Comparison of ENCODE assay signal across 18 cellular contexts in the genomic region with DNA sequence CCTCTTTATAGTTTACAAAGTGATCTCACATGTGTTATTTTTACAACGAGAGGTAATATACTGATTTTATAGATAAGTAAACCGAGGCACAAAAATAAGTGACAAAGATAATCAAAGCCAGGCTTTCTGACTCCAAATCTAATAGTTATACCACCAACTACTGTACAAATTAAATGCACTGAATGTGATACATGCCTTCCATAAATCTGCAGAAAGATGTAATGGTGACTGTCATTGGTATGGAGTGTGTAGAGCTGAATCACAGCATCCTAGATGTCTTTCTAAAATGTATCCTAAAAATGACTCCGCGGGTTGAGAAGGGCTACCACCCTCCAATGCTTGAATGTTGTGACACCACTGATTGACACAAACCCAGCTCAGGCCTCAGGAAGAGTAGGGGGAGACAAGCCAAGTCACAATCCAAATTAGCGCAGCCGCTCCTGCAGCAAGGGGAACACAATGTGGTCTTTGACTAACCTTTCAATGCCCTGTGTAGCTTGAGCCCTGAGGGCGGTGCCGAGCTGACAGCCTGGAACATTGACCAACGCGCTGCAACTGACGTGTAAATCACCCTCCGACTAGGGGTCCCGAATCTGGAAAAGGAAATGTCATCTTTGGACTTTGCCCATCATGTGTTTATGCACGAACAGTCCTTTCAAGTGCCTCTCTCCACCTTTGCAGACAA.
"Had no signal": no experiment of that assay in that cellular context is flagged by ENCODE, and none has a peak within 500 bp of the region (broad histone marks: within the 10 kb centered on the region; RNA-seq: fewer than 3 reads in every experiment).

No MANE protein-coding gene starts in this region.

- H3K4me2 ChIP-seq: smooth muscle cell had no signal

- H2AFZ ChIP-seq: parathyroid adenoma had no signal

- DNase-seq: activated CD4-positive, alpha-beta T cell treated with anti-CD3 and anti-CD28 coated beads for 4 hours; activated CD8-positive, alpha-beta memory T cell treated with anti-CD3 and anti-CD28 coated beads, Interleukin-2, amount 50 U/mL, for 4 hours; activated CD8-positive, alpha-beta T cell treated with anti-CD3 and anti-CD28 coated beads for 36 hours; activated gamma-delta T cell treated with Interleukin-2 at 50 U/mL for 16 hours; activated naive CD8-positive, alpha-beta T cell treated with anti-CD3 and anti-CD28 coated beads, Interleukin-2, amount 10 ng/mL, durations not matched to agents 7 days and 5 days; activated T-cell treated with anti-CD3 and anti-CD28 coated beads, Interleukin-2, amount 50 U/mL, for 72 hours; aorta; esophagus squamous epithelium; foreskin keratinocyte; left ventricle myocardium inferior; stimulated activated naive CD4-positive, alpha-beta T cell; T-cell; upper lobe of left lung had no signal

- H3K36me3 ChIP-seq: esophagus squamous epithelium, left ventricle myocardium inferior, right atrium auricular region, suprapubic skin, upper lobe of left lung had no signal

- H3K4me3 ChIP-seq: esophagus squamous epithelium, left ventricle myocardium inferior, right atrium auricular region, smooth muscle cell, suprapubic skin, upper lobe of left lung had no signal

- ATAC-seq: activated CD8-positive, alpha-beta T cell treated with anti-CD3 and anti-CD28 coated beads for 36 hours; activated T-cell treated with anti-CD3 and anti-CD28 coated beads, Interleukin-2, amount 50 U/mL, for 72 hours; foreskin keratinocyte; T-cell had no signal

- H3K9me3 ChIP-seq: esophagus squamous epithelium, left ventricle myocardium inferior, right atrium auricular region, suprapubic skin, upper lobe of left lung had no signal

- H3K9ac ChIP-seq: parathyroid adenoma had no signal

- H3K4me1 ChIP-seq: esophagus squamous epithelium, foreskin keratinocyte, left ventricle myocardium inferior, parathyroid adenoma, right atrium auricular region, suprapubic skin, upper lobe of left lung had no signal

- H3K27me3 ChIP-seq: esophagus squamous epithelium, foreskin keratinocyte, right atrium auricular region, suprapubic skin, upper lobe of left lung had no signal

- H3K27ac ChIP-seq: esophagus squamous epithelium, foreskin keratinocyte, left ventricle myocardium inferior, parathyroid adenoma, right atrium auricular region, suprapubic skin, upper lobe of left lung, VCaP had no signal
